Comparison of ENCODE assay signal across 15 cellular contexts in the genomic region with DNA sequence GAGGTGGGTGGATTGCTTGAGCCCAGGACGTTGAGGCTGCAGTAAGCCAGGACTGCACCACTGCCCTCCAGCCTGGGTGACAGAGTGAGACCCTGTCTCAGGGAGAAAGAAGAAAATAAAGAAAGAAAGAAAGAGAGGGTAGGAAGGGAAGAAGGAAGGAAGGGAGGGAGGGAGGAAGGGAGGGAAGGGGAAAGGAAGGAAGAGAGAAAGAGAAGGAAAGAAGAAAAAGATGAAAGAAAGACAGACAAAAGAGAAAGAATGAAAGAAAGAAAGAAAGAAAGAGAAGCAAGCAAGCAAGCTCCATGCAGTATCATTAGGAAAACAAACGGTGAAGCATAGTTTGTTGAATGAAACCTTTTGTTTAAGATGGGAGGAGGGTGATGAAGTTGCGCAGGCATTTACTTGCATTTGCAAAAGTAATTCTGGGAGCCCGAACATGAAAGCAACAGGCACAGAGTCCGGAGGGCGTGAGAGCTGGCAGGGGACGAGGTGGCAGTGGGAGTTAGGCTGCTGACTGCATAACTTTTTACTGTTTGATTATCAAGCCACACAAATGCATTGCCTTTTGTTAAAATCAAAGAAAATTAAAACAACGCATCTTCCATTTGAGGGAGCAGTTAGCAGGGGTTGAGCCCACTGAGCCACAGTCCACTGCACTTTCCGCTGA. TPM values are rescaled to one million over a fixed set of nuclear protein-coding genes. Genes with fewer than 3 reads are reported as not detected.
A peak's percentile ranks its signal among the peaks of the same experiment; 100 is the strongest.
DNase-seq lines count a peak whose midpoint lies in the region; ATAC-seq and TF ChIP-seq lines count a peak whose summit lies in the region.
"Had no signal": no experiment of that assay in that cellular context is flagged by ENCODE, and none has a peak within 500 bp of the region (broad histone marks: within the 10 kb centered on the region; RNA-seq: fewer than 3 reads in every experiment).

No MANE protein-coding gene starts in this region.

- no peak for ATAC-seq in esophagus mucosa
- ATAC-seq: CD8-positive, alpha-beta T cell; GM12878 had no signal

- no peak for TF ChIP-seq POLR2A in stomach (IDR thresholded peaks at IDR 0.05)

- H3K4me3 ChIP-seq in H7 (ENCODE audit: insufficient read depth, low read depth, low read length) (no peak overlapping the region), stomach (no peak overlapping the region)
- H3K4me3 ChIP-seq: BLaER1 treated with 17β-estradiol and CSF1 and Interleukin-3, amounts not matched to agents 10 nM and 100 nM; GM12878; HAP-1 had no signal

- intact Hi-C loops in stomach (cut with DNase I; ENCODE audit: low total_unique reads), result no loop called here

- DNase-seq in activated CD8-positive, alpha-beta memory T cell treated with anti-CD3 and anti-CD28 coated beads, Interleukin-2, amount 50 U/mL, for 48 hours, result peak; percentile 30
- DNase-seq in activated CD8-positive, alpha-beta memory T cell treated with anti-CD3 and anti-CD28 coated beads for 24 hours, result no peak
- DNase-seq in H7, result peak; percentile 53
- DNase-seq in islet precursor cell, result peak; percentile 32
- peak; percentile 9 for DNase-seq in stomach
- no peak for DNase-seq in central memory CD4-positive, alpha-beta T cell
- DNase-seq in AML-193 (lab: John Stamatoyannopoulos, UW), result no peak
- DNase-seq: CD8-positive, alpha-beta T cell; DMS79 treated with DMSO at 0.1 percent for 48 hours; IMR-90 had no signal

- no peaks in the 10 kb centered on the region for H3K36me3 ChIP-seq in H7 (replicated peaks; ENCODE audit: control insufficient read depth, insufficient read depth, low read length)
- H3K36me3 ChIP-seq in stomach, result no peaks in the 10 kb centered on the region
- H3K36me3 ChIP-seq: BLaER1 treated with 17β-estradiol and CSF1 and Interleukin-3, amounts not matched to agents 10 nM and 100 nM; HAP-1 had no signal

- WGBS in stomach, 5 donors, result 33 to 48% (median 40%) methylated on average over 9 of the region's 9 CpGs

- no peak for TF ChIP-seq CTCF in stomach (IDR thresholded peaks at IDR 0.05)

- H3K4me1 ChIP-seq in stomach, result no peaks in the 10 kb centered on the region
- H3K4me1 ChIP-seq: HAP-1 had no signal

- no peak for TF ChIP-seq EP300 in stomach (IDR thresholded peaks at IDR 0.05)

- no peaks in the 10 kb centered on the region for H3K9me3 ChIP-seq in stomach
- H3K9me3 ChIP-seq: HAP-1 had no signal

- H3K27ac ChIP-seq in stomach, result no peak overlapping the region
- H3K27ac ChIP-seq: BLaER1 treated with 17β-estradiol and CSF1 and Interleukin-3, amounts not matched to agents 10 nM and 100 nM; HL-60 had no signal

- H3K27me3 ChIP-seq in H7 (ENCODE audit: control insufficient read depth, insufficient read depth, low read length) (no peaks in the 10 kb centered on the region), stomach (peaks cover 0 to 79% (median 10%) of the 10 kb centered on the region in 3 donors)
- H3K27me3 ChIP-seq: BLaER1 treated with 17β-estradiol and CSF1 and Interleukin-3, amounts not matched to agents 10 nM and 100 nM had no signal

RNA-seq across cellular contexts. Expression of a gene that starts 26.0 kb away (rescaled TPM):
- 12.6 and 20.7 TPM in 2 replicates for total RNA-seq in H7 (2014; rRNA removed; shearing (Covaris generic))
- total RNA-seq in stomach (10 to 100 TPM in 1 of 5 donors, 1 to 10 TPM in 3, under 1 TPM in 1; 0.14 to 11.1 (median 2.2) TPM), esophagus mucosa (8.2 TPM)
- 1 to 10 TPM in 2 of 3 donors, under 1 TPM in 1; 0.46 to 3.6 (median 2.1) TPM for polyA plus RNA-seq in stomach

Comparison
In these comparisons a context has a peak if more than half of its experiments do, and no peak if none do; other contexts are left out.
1. DNase-seq: peak in activated CD8-positive, alpha-beta memory T cell treated with anti-CD3 and anti-CD28 coated beads, Interleukin-2, amount 50 U/mL, for 48 hours (single experiment), H7 (single experiment), islet precursor cell (single experiment) and stomach (single experiment); none in activated CD8-positive, alpha-beta memory T cell treated with anti-CD3 and anti-CD28 coated beads for 24 hours (single experiment), central memory CD4-positive, alpha-beta T cell (single experiment) and AML-193 (0 of 2).